Comparison of ENCODE assay signal across 10 cellular contexts in genomic region chr9:35729101-35729500, GRCh38. TPM values are rescaled to one million over a fixed set of nuclear protein-coding genes. Genes with fewer than 3 reads are reported as not detected.
DNase-seq lines count a peak whose midpoint lies in the region; ATAC-seq and TF ChIP-seq lines count a peak whose summit lies in the region.
"Had no signal": no experiment of that assay in that cellular context is flagged by ENCODE, and none has a peak within 500 bp of the region (broad histone marks: within the 10 kb centered on the region; RNA-seq: fewer than 3 reads in every experiment).

No MANE protein-coding gene starts in this region.

- peaks cover 8 to 16% (median 14%) of the 10 kb centered on the region in 3 donors for H3K36me3 Mint-ChIP-seq in immature natural killer cell

- ATAC-seq in gastroesophageal sphincter (no peak), HG03571 (IDR thresholded peaks at IDR 0.05; ENCODE audit: unreplicated experiment) (no peak), HG02970 (IDR thresholded peaks at IDR 0.05; ENCODE audit: low FRiP score, unreplicated experiment) (no peak), HG02588 (IDR thresholded peaks at IDR 0.05; ENCODE audit: unreplicated experiment) (no peak)

- H3K9me3 ChIP-seq in SJSA1 (replicated peaks) (no peaks in the 10 kb centered on the region), gastroesophageal sphincter (no peaks in the 10 kb centered on the region), skeletal muscle satellite cell (replicated peaks; ENCODE audit: low read length) (no peaks in the 10 kb centered on the region)
- H3K9me3 ChIP-seq: testis had no signal

- peak overlapping the region; percentile 96 for H3K9ac ChIP-seq in skeletal muscle satellite cell (ENCODE audit: low read depth, low read length)

- peak overlapping the region; percentile 67 for H3K27ac ChIP-seq in SJSA1
- H3K27ac ChIP-seq in gastroesophageal sphincter = peak overlapping the region; percentile 97 to 100 (median 98)

- peaks cover 0 to 2% (median 0%) of the 10 kb centered on the region in 3 donors for H3K27me3 Mint-ChIP-seq in immature natural killer cell (ENCODE audit: low read depth in 3 of 3)
- H3K27me3 Mint-ChIP-seq: activated naive CD4-positive, alpha-beta T cell treated with anti-CD3 and anti-CD28 coated beads, Interleukin-2, amount 50 U/mL, for 24 hours had no signal

- TF ChIP-seq CTCF in GM12875 (IDR thresholded peaks at IDR 0.05; ENCODE audit: borderline replicate concordance, insufficient read depth, low read depth, low read length) (no peak), gastroesophageal sphincter (IDR thresholded peaks at IDR 0.05) (no peak)

- H3K9me3 Mint-ChIP-seq in immature natural killer cell = no peaks in the 10 kb centered on the region
- H3K9me3 Mint-ChIP-seq: activated naive CD4-positive, alpha-beta T cell treated with anti-CD3 and anti-CD28 coated beads, Interleukin-2, amount 50 U/mL, for 24 hours had no signal

- TF ChIP-seq POLR2A in gastroesophageal sphincter (IDR thresholded peaks at IDR 0.05) = no peak

- H3K4me1 ChIP-seq in SJSA1 (replicated peaks) (peaks cover 53% of the 10 kb centered on the region), gastroesophageal sphincter (peaks cover 3 to 83% (median 30%) of the 10 kb centered on the region in 3 donors), skeletal muscle satellite cell (ENCODE audit: control insufficient read depth, insufficient read depth, low read length) (peaks cover 54% of the 10 kb centered on the region)

- H3K27ac Mint-ChIP-seq in immature natural killer cell = no peak overlapping the region
- H3K27ac Mint-ChIP-seq: activated naive CD4-positive, alpha-beta T cell treated with anti-CD3 and anti-CD28 coated beads, Interleukin-2, amount 50 U/mL, for 24 hours had no signal

- H3K4me3 ChIP-seq in GM12875 (ENCODE audit: low read depth, low read length) (peak overlapping the region; percentile 94), SJSA1 (peak overlapping the region; percentile 26), gastroesophageal sphincter (peak overlapping the region; percentile 79 to 85), skeletal muscle satellite cell (ENCODE audit: low read length) (peak overlapping the region; percentile 84)
- H3K4me3 ChIP-seq: testis had no signal

- peaks cover 21 to 28% of the 10 kb centered on the region in 2 donors for H3K4me1 Mint-ChIP-seq in immature natural killer cell

- 14 to 20% methylated on average over 3 of the region's 3 CpGs for WGBS in gastroesophageal sphincter (ENCODE audit: low coverage in 1 of 2), 2 donors

- H3K27me3 ChIP-seq in SJSA1 (replicated peaks) (no peaks in the 10 kb centered on the region), gastroesophageal sphincter (no peaks in the 10 kb centered on the region), skeletal muscle satellite cell (ENCODE audit: control insufficient read depth, insufficient read depth, low read length) (no peaks in the 10 kb centered on the region)
- H3K27me3 ChIP-seq: testis had no signal

- no peak for TF ChIP-seq EP300 in gastroesophageal sphincter (IDR thresholded peaks at IDR 0.05)

- DNase-seq in SJSA1 (ENCODE audit: low read depth in 1 of 2, low spot score in 2 of 2) (no peak), immature natural killer cell (no peak)

- H3K36me3 ChIP-seq in SJSA1 (peaks cover 46% of the 10 kb centered on the region), gastroesophageal sphincter (peaks cover 4 to 24% of the 10 kb centered on the region in 2 donors), skeletal muscle satellite cell (ENCODE audit: insufficient read depth, low read length) (peaks cover 34% of the 10 kb centered on the region)

- H3K4me3 Mint-ChIP-seq in immature natural killer cell = no peak overlapping the region
- H3K4me3 Mint-ChIP-seq: activated naive CD4-positive, alpha-beta T cell treated with anti-CD3 and anti-CD28 coated beads, Interleukin-2, amount 50 U/mL, for 24 hours had no signal

- H3K4me2 ChIP-seq in skeletal muscle satellite cell (ENCODE audit: low read length) = peak overlapping the region; percentile 88

RNA-seq across cellular contexts. Expression of gene TLN1, which starts 2.9 kb away (rescaled TPM):
- total RNA-seq in SJSA1 (2014; rRNA removed; shearing (Covaris generic)) = 137 and 213 TPM in 2 replicates
- 1,000 to 10,000 TPM in 3 of 4 donors, 100 to 1,000 TPM in 1; 888 to 1,583 (median 1,047) TPM for total RNA-seq in gastroesophageal sphincter
- 250 and 282 TPM in 2 replicates for total RNA-seq in skeletal muscle satellite cell (2012; rRNA removed)
- polyA plus RNA-seq in immature natural killer cell = 100 to 1,000 TPM in 1 of 3 donors, 10 to 100 TPM in 2; 21.4 to 260 (median 61.5) TPM

RNA-seq across cellular contexts. Expression of gene CREB3, which starts 3.4 kb away (rescaled TPM):
- 39.2 and 86.7 TPM in 2 replicates for total RNA-seq in SJSA1 (2014; rRNA removed; shearing (Covaris generic))
- 100 to 1,000 TPM in 1 of 4 donors, 10 to 100 TPM in 3; 75.0 to 104 (median 83.7) TPM for total RNA-seq in gastroesophageal sphincter
- 72.5 and 82.8 TPM in 2 replicates for total RNA-seq in skeletal muscle satellite cell (2012; rRNA removed)
- polyA plus RNA-seq in immature natural killer cell = 10 to 100 TPM; 47.8 to 59.3 (median 50.0) TPM

RNA-seq across cellular contexts. Expression of gene GBA2, which starts 19.9 kb away (rescaled TPM):
- total RNA-seq in SJSA1 (2014; rRNA removed; shearing (Covaris generic)) = 15.5 and 16.0 TPM in 2 replicates
- 10 to 100 TPM; 35.3 to 81.1 (median 54.3) TPM for total RNA-seq in gastroesophageal sphincter
- total RNA-seq in skeletal muscle satellite cell (2012; rRNA removed) = 17.7 and 22.1 TPM in 2 replicates
- polyA plus RNA-seq in immature natural killer cell = 10 to 100 TPM; 20.3 to 43.3 (median 37.4) TPM

RNA-seq across cellular contexts. Expression of gene RGP1, which starts 20.0 kb away (rescaled TPM):
- total RNA-seq in SJSA1 (2014; rRNA removed; shearing (Covaris generic)) = 5.2 and 7.4 TPM in 2 replicates
- 10 to 100 TPM; 19.7 to 34.4 (median 23.4) TPM for total RNA-seq in gastroesophageal sphincter
- 10.0 and 11.9 TPM in 2 replicates for total RNA-seq in skeletal muscle satellite cell (2012; rRNA removed)
- 10 to 100 TPM in 1 of 3 donors, 1 to 10 TPM in 2; 5.4 to 10.6 (median 8.2) TPM for polyA plus RNA-seq in immature natural killer cell

RNA-seq across cellular contexts. Expression of gene MSMP, which starts 25.0 kb away (rescaled TPM):
- total RNA-seq in SJSA1 (2014; rRNA removed; shearing (Covaris generic)) = not detected in 2 replicates
- total RNA-seq in gastroesophageal sphincter = 1 to 10 TPM in 1 of 4 donors, not detected in 3; 2.0 TPM
- total RNA-seq in skeletal muscle satellite cell (2012; rRNA removed) = not detected in 2 replicates
- 1 to 10 TPM in 1 of 3 donors, not detected in 2; 1.3 TPM for polyA plus RNA-seq in immature natural killer cell

Comparison
In these comparisons a context has a peak if more than half of its experiments do, and no peak if none do; other contexts are left out.
1. H3K4me3 ChIP-seq: peak in every context shown above with its lines; median percentile 94 in GM12875; 84 in skeletal muscle satellite cell; 82 in gastroesophageal sphincter; 26 in SJSA1.